17 cellular contexts compared by ENCODE assay signal in the genomic region with DNA sequence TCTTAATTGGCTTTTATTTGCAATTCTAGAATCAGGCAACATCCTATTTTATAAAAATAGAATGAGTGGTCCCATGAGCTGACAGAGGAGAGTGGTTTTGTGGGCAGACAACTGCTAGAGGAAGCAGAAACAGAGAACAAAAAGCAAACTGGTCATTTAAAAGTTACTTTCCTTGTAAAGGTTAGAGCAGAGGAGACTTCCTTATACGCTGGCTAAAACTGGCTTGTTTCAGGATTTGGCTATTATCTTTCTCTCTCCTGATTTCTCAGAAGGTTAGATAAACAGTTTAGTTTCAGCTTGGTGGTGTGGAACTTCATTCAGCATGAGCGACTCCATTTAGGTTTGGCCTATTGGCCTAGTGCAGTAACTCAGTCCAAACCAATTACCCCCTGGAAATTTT. TPM values are rescaled to one million over a fixed set of nuclear protein-coding genes. Genes with fewer than 3 reads are reported as not detected.
A peak's percentile ranks its signal among the peaks of the same experiment; 100 is the strongest.
DNase-seq lines count a peak whose midpoint lies in the region; ATAC-seq, FAIRE-seq and TF ChIP-seq lines count a peak whose summit lies in the region.
"Had no signal": no experiment of that assay in that cellular context is flagged by ENCODE, and none has a peak within 500 bp of the region (broad histone marks: within the 10 kb centered on the region; RNA-seq: fewer than 3 reads in every experiment).

No MANE protein-coding gene starts in this region.

- H3K4me3 ChIP-seq in K562 (no peak overlapping the region), suprapubic skin (no peak overlapping the region), prostate gland (no peak overlapping the region), smooth muscle cell (no peak overlapping the region)
- H3K4me3 ChIP-seq: PC-9 had no signal

- H2AFZ ChIP-seq in K562 (ENCODE audit: low read depth, low read length) (no peak overlapping the region), smooth muscle cell (ENCODE audit: low read depth) (no peak overlapping the region)
- H2AFZ ChIP-seq: PC-9 had no signal

- DNase-seq in GM19239 (ENCODE audit: insufficient read length, low spot score), result no peak
- peak; percentile 94 for DNase-seq in MV-4-11 (lab: John Stamatoyannopoulos, UW)
- DNase-seq in K562 (ENCODE audit: extremely low read depth in 1 of 4, low spot score in 3 of 4), result no peak
- DNase-seq in renal cortical epithelial cell (ENCODE audit: low read depth), result peak; percentile 62
- DNase-seq in suprapubic skin (ENCODE audit: low spot score in 2 of 2), result no peak
- no peak for DNase-seq in prostate gland (ENCODE audit: low spot score)
- no peak for DNase-seq in smooth muscle cell (lab: John Stamatoyannopoulos, UW; ENCODE audit: unreplicated experiment)
- DNase-seq: activated effector memory CD4-positive, alpha-beta T cell treated with Interleukin-2 at 50 U/mL for 16 hours; anterior cingulate cortex; C1 segment of cervical spinal cord; H9; NCI-H2227 treated with DMSO at 0.1 percent for 48 hours; SW 1271 had no signal

- TF ChIP-seq POLR2A in K562 (conservative IDR thresholded peaks at IDR 0.05) (no peak), suprapubic skin (IDR thresholded peaks at IDR 0.05) (no peak), prostate gland (IDR thresholded peaks at IDR 0.05) (no peak)

- no TSS peak for BruUV-seq in K562 (replicated peaks; lab: Mats Ljungman, UMichigan)

- H3F3A ChIP-seq in smooth muscle cell (ENCODE audit: low read depth), result no peaks in the 10 kb centered on the region

- TF ChIP-seq EP300 in K562 (IDR thresholded peaks at IDR 0.05; ENCODE audit: low read length) (no peak), suprapubic skin (IDR thresholded peaks at IDR 0.05) (no peak)

- H3K27ac ChIP-seq in K562 (ENCODE audit: extremely low read depth, low read depth, low read length) (no peak overlapping the region), suprapubic skin (no peak overlapping the region), prostate gland (no peak overlapping the region), smooth muscle cell (ENCODE audit: low read depth) (no peak overlapping the region)
- H3K27ac ChIP-seq: PC-9 had no signal

- H3K4me2 ChIP-seq in K562 (ENCODE audit: insufficient read depth, low read length) (no peak overlapping the region), smooth muscle cell (no peak overlapping the region)
- H3K4me2 ChIP-seq: PC-9 had no signal

- FAIRE-seq in GM19239 (lab: Jason Lieb, UNC) (peak; percentile 8), K562 (lab: Jason Lieb, UNC) (no peak)
- FAIRE-seq: frontal cortex had no signal

- H3K9ac ChIP-seq in K562 (ENCODE audit: insufficient read depth in 1 of 2, low read depth in 2 of 2, low read length in 2 of 2) (no peak overlapping the region), smooth muscle cell (ENCODE audit: low read depth) (no peak overlapping the region)

- CTCF ChIA-PET in K562 (lab: Yijun Ruan, JAX; ENCODE audit: low intra/inter-chr PET ratio), result no interaction called here

- WGBS in K562 (ENCODE audit: insufficient coverage, low coverage, missing lambda C conversion rate), result 4% methylated on average over 2 of the region's 2 CpGs
- WGBS in suprapubic skin, result 81% methylated on average over 2 of the region's 2 CpGs
- 73% methylated on average over 2 of the region's 2 CpGs for WGBS in prostate gland
- 90% methylated on average over 2 of the region's 2 CpGs for WGBS in smooth muscle cell (ENCODE audit: low lambda C conversion rate)

- H3K9me3 ChIP-seq in K562 (replicated peaks; ENCODE audit: control insufficient read depth, insufficient read depth, low read depth, low read length) (no peaks in the 10 kb centered on the region), suprapubic skin (no peaks in the 10 kb centered on the region), prostate gland (no peaks in the 10 kb centered on the region), smooth muscle cell (replicated peaks; ENCODE audit: low read depth) (no peaks in the 10 kb centered on the region)

- H3K4me1 ChIP-seq in K562 (replicated peaks in 1 of 2; ENCODE audit: control insufficient read depth in 2 of 2, insufficient read depth in 2 of 2, low read length in 2 of 2), result no peaks in the 10 kb centered on the region; a peak in 1 of 5 replicates
- peaks cover 11% of the 10 kb centered on the region for H3K4me1 ChIP-seq in suprapubic skin
- no peaks in the 10 kb centered on the region for H3K4me1 ChIP-seq in prostate gland (replicated peaks)
- no peaks in the 10 kb centered on the region for H3K4me1 ChIP-seq in smooth muscle cell (ENCODE audit: low read depth)

- intact Hi-C loops in K562 (cut with micrococcal nuclease), result no loop called here
- intact Hi-C loops in prostate gland (cut with DNase I), result no loop called here

- H3K36me3 ChIP-seq in K562 (ENCODE audit: control insufficient read depth, insufficient read depth, low read length) (no peaks in the 10 kb centered on the region), suprapubic skin (no peaks in the 10 kb centered on the region), prostate gland (no peaks in the 10 kb centered on the region), smooth muscle cell (ENCODE audit: low read depth) (no peaks in the 10 kb centered on the region)

- POLR2A ChIA-PET in K562 (lab: Yijun Ruan, JAX), result interaction anchor here (1.1 to 1.6 kb wide), 2 partner anchors 10 to 16 kb away, joined by 6 to 8 read pairs; no protein-coding TSS in a partner anchor

- H3K79me2 ChIP-seq in K562 (ENCODE audit: control insufficient read depth, insufficient read depth, low read length) (no peaks in the 10 kb centered on the region), smooth muscle cell (ENCODE audit: low read depth) (no peaks in the 10 kb centered on the region)

- TF ChIP-seq CTCF in K562 (IDR thresholded peaks at IDR 0.05 in 2 of 3, conservative IDR thresholded peaks at IDR 0.05 in 1 of 3; ENCODE audit: insufficient read depth in 2 of 3, low read depth in 1 of 3, low read length in 3 of 3) (no peak), suprapubic skin (IDR thresholded peaks at IDR 0.05) (no peak), prostate gland (IDR thresholded peaks at IDR 0.05) (no peak), smooth muscle cell (IDR thresholded peaks at IDR 0.05; ENCODE audit: borderline replicate concordance, insufficient read depth, poor library complexity, severe bottlenecking) (no peak)

- in situ Hi-C loops in K562 (cut with MboI), result no loop called here

- no peak for TF ChIP-seq RAD21 in K562 (CRISPR knock-in tag; conservative IDR thresholded peaks at IDR 0.05 in 1 of 2, IDR thresholded peaks at IDR 0.05 in 1 of 2)

- no peak for ATAC-seq in K562
- ATAC-seq: natural killer cell treated with Interleukin-12 subunit alpha and Interleukin-12 subunit beta and Interleukin-15 and Interleukin-18, amount 100 ng/mL, for 72 hours had no signal

- peaks cover 64 to 71% of the 10 kb centered on the region in 2 experiments for H3K27me3 ChIP-seq in K562 (ENCODE audit: control insufficient read depth in 2 of 2, insufficient read depth in 2 of 2, low read length in 2 of 2)
- H3K27me3 ChIP-seq in suprapubic skin, result peaks cover 8% of the 10 kb centered on the region
- no peaks in the 10 kb centered on the region for H3K27me3 ChIP-seq in prostate gland (replicated peaks; ENCODE audit: insufficient read depth)
- H3K27me3 ChIP-seq in smooth muscle cell (ENCODE audit: low read depth), result no peaks in the 10 kb centered on the region

- no peaks in the 10 kb centered on the region for H3K9me1 ChIP-seq in K562 (ENCODE audit: control insufficient read depth, insufficient read depth, low read length)

- H4K20me1 ChIP-seq in K562 (replicated peaks; ENCODE audit: control insufficient read depth, insufficient read depth, low read length) (no peaks in the 10 kb centered on the region; the same call in none of the 2 replicates), smooth muscle cell (ENCODE audit: low read depth) (no peaks in the 10 kb centered on the region)

TF ChIP-seq in K562, 482 proteins besides CTCF, POLR2A, EP300 and RAD21 (continues in another document):
- TF ChIP-seq, protein P1, sequence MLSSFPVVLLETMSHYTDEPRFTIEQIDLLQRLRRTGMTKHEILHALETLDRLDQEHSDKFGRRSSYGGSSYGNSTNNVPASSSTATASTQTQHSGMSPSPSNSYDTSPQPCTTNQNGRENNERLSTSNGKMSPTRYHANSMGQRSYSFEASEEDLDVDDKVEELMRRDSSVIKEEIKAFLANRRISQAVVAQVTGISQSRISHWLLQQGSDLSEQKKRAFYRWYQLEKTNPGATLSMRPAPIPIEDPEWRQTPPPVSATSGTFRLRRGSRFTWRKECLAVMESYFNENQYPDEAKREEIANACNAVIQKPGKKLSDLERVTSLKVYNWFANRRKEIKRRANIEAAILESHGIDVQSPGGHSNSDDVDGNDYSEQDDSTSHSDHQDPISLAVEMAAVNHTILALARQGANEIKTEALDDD (IDR thresholded peaks at IDR 0.05), result peak; percentile 21; the same call in 1 of the 2 replicates

RNA-seq across cellular contexts. Expression of a gene that starts 32.3 kb away (rescaled TPM):
- not detected in 2 replicates for total RNA-seq in K562 (2011; cell fraction: chromatin; rRNA removed; ENCODE audit: low replicate concordance)
- total RNA-seq in K562 (2011; cell fraction: nucleolus; rRNA removed), result not detected in 2 replicates
- not detected in 2 replicates for total RNA-seq in K562 (2011; cell fraction: nucleoplasm; rRNA removed)
- total RNA-seq in K562 (2014; rRNA removed) (not detected in 2 replicates), K562 (2014; rRNA removed; fragmentation: Illumina TruSeq; extraction: Trizol) (not detected in 2 replicates), K562 (2015; rRNA removed; fragmentation: Illumina TruSeq; extraction: Trizol) (not detected in 2 replicates), K562 (2021) (not detected in 2 replicates), renal cortical epithelial cell (not detected in 2 replicates), suprapubic skin (1 to 10 TPM in 2 of 4 donors, under 1 TPM in 1, not detected in 1; 0.76 to 1.4 (median 1.0) TPM), prostate gland (not detected), smooth muscle cell (not detected in 2 replicates)
- polyA plus RNA-seq in K562 (2011; rRNA removed) (not detected in 2 replicates), K562 (2014; fragmentation: Illumina TruSeq; extraction: Trizol) (not detected in 2 replicates), K562 (2014; fragmentation: Nextera tagmentation; extraction: Ambion mirVana) (not detected), K562 (2014; rRNA removed) (not detected in 2 replicates), smooth muscle cell (1.6 TPM in 1 of 2 replicates, not detected in the other)
- polyA plus RNA-seq in K562 (2011; cell fraction: cytosol; rRNA removed), result not detected in 2 replicates
- polyA plus RNA-seq in K562 (2011; cell fraction: nucleus; rRNA removed), result not detected in 2 replicates
- polyA plus RNA-seq in K562 (2012), result not detected in 2 replicates
- polyA minus RNA-seq in K562 (2011; rRNA and poly(A)+ RNA removed), result not detected in 2 replicates
- polyA minus RNA-seq in K562 (2011; cell fraction: cytosol; rRNA and poly(A)+ RNA removed), result not detected in 2 replicates
- polyA minus RNA-seq in K562 (2011; cell fraction: nucleus; rRNA and poly(A)+ RNA removed), result not detected in 2 replicates
- total RNA-seq: frontal cortex; H9; lower leg skin; natural killer cell treated with Interleukin-12 subunit alpha and Interleukin-12 subunit beta and Interleukin-15 and Interleukin-18, amount 100 ng/mL, for 72 hours; PC-9 had no signal

Comparison
In these comparisons a context has a peak if more than half of its experiments do, and no peak if none do; other contexts are left out.
1. DNase-seq: peak in MV-4-11 (single experiment) and renal cortical epithelial cell (single experiment); none in GM19239 (single experiment), K562 (0 of 4), suprapubic skin (0 of 2), prostate gland (single experiment) and smooth muscle cell (single experiment).